ENCODE assay signal across 1 cellular context in genomic region chr4:112145820-112146813, GRCh38.
TF ChIP-seq lines count a peak whose summit lies in the region.

No MANE protein-coding gene starts in this region.

TF ChIP-seq in IMR-90, 13 proteins besides CTCF, POLR2A, EP300 and RAD21 (continued from another document):
- TF ChIP-seq RCOR1 (IDR thresholded peaks at IDR 0.05; ENCODE audit: insufficient replicate concordance, low read length) (no peak), CEBPB (IDR thresholded peaks at IDR 0.05; ENCODE audit: low read depth, low read length) (peak; percentile 93), FOS (IDR thresholded peaks at IDR 0.05; ENCODE audit: low read depth, low read length) (no peak), NFE2L2 (IDR thresholded peaks at IDR 0.05; ENCODE audit: low read depth, low read length) (no peak), RFX5 (IDR thresholded peaks at IDR 0.05; ENCODE audit: low read depth, low read length) (no peak), USF2 (IDR thresholded peaks at IDR 0.05; ENCODE audit: low read depth, low read length) (no peak), CHD1 (IDR thresholded peaks at IDR 0.05; ENCODE audit: low read depth, low read length) (no peak)
TF ChIP-seq in IMR-90: peak in this region for 2.
